34 cellular contexts compared by ENCODE assay signal in genomic region chr1:89627596-89627962, GRCh38. TPM values are rescaled to one million over a fixed set of nuclear protein-coding genes. Genes with fewer than 3 reads are reported as not detected.
DNase-seq lines count a peak whose midpoint lies in the region; ATAC-seq, FAIRE-seq and TF ChIP-seq lines count a peak whose summit lies in the region.
"Had no signal": no experiment of that assay in that cellular context is flagged by ENCODE, and none has a peak within 500 bp of the region (broad histone marks: within the 10 kb centered on the region; RNA-seq: fewer than 3 reads in every experiment).

No MANE protein-coding gene starts in this region.

- H3K79me2 ChIP-seq in HepG2 (ENCODE audit: insufficient read depth, low read length), result no peaks in the 10 kb centered on the region
- H3K79me2 ChIP-seq: parathyroid adenoma had no signal

- H4K20me1 ChIP-seq in HepG2 (ENCODE audit: insufficient read depth, low read length), result no peaks in the 10 kb centered on the region

- H3K36me3 ChIP-seq in HepG2 (replicated peaks in 1 of 2; ENCODE audit: control insufficient read depth in 1 of 2, insufficient read depth in 2 of 2, low read length in 2 of 2) (no peaks in the 10 kb centered on the region), right lobe of liver (no peaks in the 10 kb centered on the region), H7 (replicated peaks; ENCODE audit: control insufficient read depth, insufficient read depth, low read length) (no peaks in the 10 kb centered on the region)
- H3K36me3 ChIP-seq: ascending aorta, cardiac muscle cell, sigmoid colon, uterus, WERI-Rb-1 had no signal

- no peak overlapping the region for H3K4me3 ChIP-seq in HepG2 (replicated peaks in 1 of 3; ENCODE audit: insufficient read depth in 1 of 3, low read depth in 2 of 3, low read length in 3 of 3)
- H3K4me3 ChIP-seq in right lobe of liver, result no peak overlapping the region
- H3K4me3 ChIP-seq in H7 (ENCODE audit: insufficient read depth, low read depth, low read length), result no peak overlapping the region
- H3K4me3 ChIP-seq: ascending aorta, cardiac muscle cell, lung, sigmoid colon, uterus had no signal

- no peak; the same call in 2 of the 3 replicates for ATAC-seq in HepG2
- no peak for ATAC-seq in right lobe of liver
- no peak for ATAC-seq in HG02623 (IDR thresholded peaks at IDR 0.05; ENCODE audit: unreplicated experiment)
- ATAC-seq: esophagus mucosa, SK-N-SH treated with all-trans-retinoic acid at 6 μM for 48 hours had no signal

- H3K9ac ChIP-seq in HepG2 (ENCODE audit: insufficient read depth, low read depth, low read length), result no peak overlapping the region
- H3K9ac ChIP-seq: parathyroid adenoma had no signal

- no peak overlapping the region for H3K4me2 ChIP-seq in HepG2 (ENCODE audit: low read depth, low read length)

- peaks cover 72% of the 10 kb centered on the region for H3K4me1 Mint-ChIP-seq in activated CD4-positive, alpha-beta memory T cell treated with anti-CD3 and anti-CD28 coated beads, Interleukin-2, amount 10 ng/mL, durations not matched to agents 7 days and 5 days

- no peak for TF ChIP-seq POLR2A in HepG2 (IDR thresholded peaks at IDR 0.05; ENCODE audit: insufficient read depth in 1 of 2, low read depth in 2 of 2, low read length in 2 of 2)
- no peak for TF ChIP-seq POLR2A in right lobe of liver (IDR thresholded peaks at IDR 0.05)

- no peaks in the 10 kb centered on the region for H3K9me3 ChIP-seq in HepG2 (ENCODE audit: low read length)
- H3K9me3 ChIP-seq in right lobe of liver, result no peaks in the 10 kb centered on the region
- H3K9me3 ChIP-seq: ascending aorta, sigmoid colon, uterus had no signal

- CTCF ChIA-PET in HepG2 (lab: Yijun Ruan, JAX; ENCODE audit: low intra/inter-chr PET ratio, low total read pairs), result no interaction called here
- CTCF ChIA-PET in activated CD4-positive, alpha-beta memory T cell treated with anti-CD3 and anti-CD28 coated beads, Interleukin-2, amount 10 ng/mL, durations not matched to agents 7 days and 5 days (lab: Charles Lee), result interaction anchor here (1.0 to 9.4 kb wide), 9 partner anchors 10 to 360 kb away, joined by 3 to 102 read pairs (median 5); no protein-coding TSS in a partner anchor

- intact Hi-C loops in HepG2 (cut with micrococcal nuclease; ENCODE audit: unreplicated experiment), result no loop called here
- intact Hi-C loops in right lobe of liver (cut with DNase I), result no loop called here
- intact Hi-C loops in posterior vena cava (cut with DNase I), result loop anchor here in 1 of 2 donors (10.0 kb wide), 1 partner anchor 137 kb away; no protein-coding TSS in a partner anchor

- H3K27me3 Mint-ChIP-seq in activated CD4-positive, alpha-beta memory T cell treated with anti-CD3 and anti-CD28 coated beads, Interleukin-2, amount 10 ng/mL, durations not matched to agents 7 days and 5 days, result no peaks in the 10 kb centered on the region
- H3K27me3 Mint-ChIP-seq: stimulated activated naive B cell treated with anti-CD40 and anti-IgM and Interleukin-4, amounts not matched to agents 10 μg/mL and 1 μg/mL and 100 μg/mL, for 72 hours had no signal

- peak; percentile 34 for DNase-seq in HepG2 (ENCODE audit: low spot score)
- no peak for DNase-seq in right lobe of liver
- no peak for DNase-seq in activated CD4-positive, alpha-beta memory T cell treated with anti-CD3 and anti-CD28 coated beads, Interleukin-2, amount 10 ng/mL, durations not matched to agents 7 days and 5 days
- DNase-seq in foreskin melanocyte, result peak; percentile 65
- DNase-seq in superior temporal gyrus (ENCODE audit: extremely low spot score), result peak; percentile 86
- no peak for DNase-seq in posterior vena cava (ENCODE audit: low spot score)
- DNase-seq in H7, result no peak
- DNase-seq: activated naive CD4-positive, alpha-beta T cell treated with anti-CD3 and anti-CD28 coated beads, Interleukin-2, amount 10 ng/mL, durations not matched to agents 7 days and 5 days; cortex of kidney; DMS 273 treated with DMSO at 0.1 percent for 48 hours; EL; endodermal cell; foreskin fibroblast; Karpas-422; kidney glomerular epithelial cell; NCI-H1436; NCI-H2081 treated with DMSO at 0.1 percent for 48 hours; NCI-H446 treated with DMSO at 0.1 percent for 48 hours; sigmoid colon; stimulated activated naive B cell treated with anti-CD40 and anti-IgM and Interleukin-4, amounts not matched to agents 10 μg/mL and 1 μg/mL and 100 μg/mL, for 72 hours; T-helper 9 cell; uterus; WERI-Rb-1 had no signal

- no peak for TF ChIP-seq CTCF in HepG2 (CRISPR knock-in tag; IDR thresholded peaks at IDR 0.05)
- no peak for TF ChIP-seq CTCF in right lobe of liver (IDR thresholded peaks at IDR 0.05)

- H3K36me3 Mint-ChIP-seq in activated CD4-positive, alpha-beta memory T cell treated with anti-CD3 and anti-CD28 coated beads, Interleukin-2, amount 10 ng/mL, durations not matched to agents 7 days and 5 days (ENCODE audit: low read depth), result peaks cover 47% of the 10 kb centered on the region

- no TSS peak for BruUV-seq in HepG2 (replicated peaks; lab: Mats Ljungman, UMichigan)

- no peak overlapping the region for H3K4me3 Mint-ChIP-seq in activated CD4-positive, alpha-beta memory T cell treated with anti-CD3 and anti-CD28 coated beads, Interleukin-2, amount 10 ng/mL, durations not matched to agents 7 days and 5 days
- H3K4me3 Mint-ChIP-seq: activated naive CD4-positive, alpha-beta T cell treated with anti-CD3 and anti-CD28 coated beads, Interleukin-2, amount 10 ng/mL, durations not matched to agents 7 days and 5 days; CD14-positive monocyte; endodermal cell; neural crest cell; stimulated activated naive B cell treated with anti-CD40 and anti-IgM and Interleukin-4, amounts not matched to agents 10 μg/mL and 1 μg/mL and 100 μg/mL, for 72 hours had no signal

- H3K4me1 ChIP-seq in HepG2 (ENCODE audit: insufficient read depth, low read length) (peaks cover 17% of the 10 kb centered on the region), right lobe of liver (no peaks in the 10 kb centered on the region)
- H3K4me1 ChIP-seq: ascending aorta, parathyroid adenoma, sigmoid colon had no signal

- in situ Hi-C loops in HepG2 (cut with HindIII; ENCODE audit: extremely low pct_ligation_motif_present, low pct_unique_long_range_greater_than_20kb), result no loop called here

- H3K9me3 Mint-ChIP-seq in activated CD4-positive, alpha-beta memory T cell treated with anti-CD3 and anti-CD28 coated beads, Interleukin-2, amount 10 ng/mL, durations not matched to agents 7 days and 5 days, result no peaks in the 10 kb centered on the region
- H3K9me3 Mint-ChIP-seq: activated naive CD4-positive, alpha-beta T cell treated with anti-CD3 and anti-CD28 coated beads, Interleukin-2, amount 10 ng/mL, durations not matched to agents 7 days and 5 days; CD14-positive monocyte; endodermal cell; neural crest cell; stimulated activated naive B cell treated with anti-CD40 and anti-IgM and Interleukin-4, amounts not matched to agents 10 μg/mL and 1 μg/mL and 100 μg/mL, for 72 hours had no signal

- POLR2A ChIA-PET in HepG2 (lab: Yijun Ruan, JAX), result no interaction called here
- POLR2A ChIA-PET in activated CD4-positive, alpha-beta memory T cell treated with anti-CD3 and anti-CD28 coated beads, Interleukin-2, amount 10 ng/mL, durations not matched to agents 7 days and 5 days (lab: Charles Lee), result interaction anchor here (0.7 to 24.5 kb wide), 8 partner anchors 8 to 737 kb away, joined by 3 to 828 read pairs (median 4); no protein-coding TSS in a partner anchor

- TF ChIP-seq EP300 in HepG2 (IDR thresholded peaks at IDR 0.05; ENCODE audit: low read depth in 2 of 2, low read length in 2 of 2) (no peak), HepG2 (CRISPR knock-in tag; IDR thresholded peaks at IDR 0.05; ENCODE audit: borderline replicate concordance) (no peak)

- no peak overlapping the region for H2AFZ ChIP-seq in HepG2 (ENCODE audit: low read length)
- H2AFZ ChIP-seq: parathyroid adenoma had no signal

- H3K27me3 ChIP-seq in HepG2 (ENCODE audit: control insufficient read depth in 1 of 2, insufficient read depth in 2 of 2, low read length in 2 of 2) (peaks cover 0 to 18% of the 10 kb centered on the region in 2 experiments; a peak in 4 of 5 replicates), right lobe of liver (no peaks in the 10 kb centered on the region), H7 (ENCODE audit: control insufficient read depth, insufficient read depth, low read length) (peaks cover 19% of the 10 kb centered on the region)
- H3K27me3 ChIP-seq: ascending aorta, cardiac muscle cell, sigmoid colon, uterus had no signal

- H3K27ac ChIP-seq in HepG2 (ENCODE audit: extremely low read length, insufficient read depth, low read length) (no peak overlapping the region), right lobe of liver (no peak overlapping the region)
- H3K27ac ChIP-seq: ascending aorta, cardiac muscle cell, HL-60, parathyroid adenoma, RWPE1, sigmoid colon, uterus, WERI-Rb-1 had no signal

- H3K27ac Mint-ChIP-seq in activated CD4-positive, alpha-beta memory T cell treated with anti-CD3 and anti-CD28 coated beads, Interleukin-2, amount 10 ng/mL, durations not matched to agents 7 days and 5 days, result peak overlapping the region; percentile 8
- H3K27ac Mint-ChIP-seq: endodermal cell had no signal

- no peak for TF ChIP-seq RAD21 in HepG2 (CRISPR knock-in tag; IDR thresholded peaks at IDR 0.05)

- no peak for FAIRE-seq in HepG2 (lab: Jason Lieb, UNC)

RNA-seq across cellular contexts. Expression of gene LRRC8C, which starts 5.3 kb away (rescaled TPM):
- total RNA-seq in HepG2 (2016; rRNA removed; fragmentation: Illumina TruSeq; extraction: Trizol) (0.22 TPM in 2 replicates), right lobe of liver (1 to 10 TPM in 5 of 6 experiments, under 1 TPM in 1; 0.53 to 2.0 (median 1.2) TPM), posterior vena cava (10 to 100 TPM; 10.5 to 11.9 TPM)
- under 0.01 and 0.10 TPM in 2 replicates for total RNA-seq in HepG2 (2016; cell fraction: cytosol; rRNA removed; fragmentation: Illumina TruSeq; extraction: Trizol; ENCODE audit: low read depth)
- total RNA-seq in HepG2 (2016; cell fraction: insoluble cytoplasmic fraction; rRNA removed; fragmentation: Illumina TruSeq; extraction: Trizol), result 0.22 and 0.24 TPM in 2 replicates
- total RNA-seq in HepG2 (2016; cell fraction: membrane; rRNA removed; fragmentation: Illumina TruSeq; extraction: Trizol), result 0.12 and 0.14 TPM in 2 replicates
- total RNA-seq in HepG2 (2016; cell fraction: nucleus; rRNA removed; fragmentation: Illumina TruSeq; extraction: Trizol), result 0.25 and 0.47 TPM in 2 replicates
- polyA plus RNA-seq in HepG2 (2011; rRNA removed), result 0.25 and 0.32 TPM in 2 replicates
- 0.13 and 0.22 TPM in 2 replicates for polyA plus RNA-seq in HepG2 (2011; cell fraction: cytosol; rRNA removed)
- 0.21 and 0.26 TPM in 2 replicates for polyA plus RNA-seq in HepG2 (2011; cell fraction: nucleus; rRNA removed)
- 0.19 and 0.28 TPM in 2 replicates for polyA plus RNA-seq in HepG2 (2012)
- 0.01 and 0.02 TPM in 2 replicates for polyA plus RNA-seq in HepG2 (2016; cell fraction: cytosol; fragmentation: Illumina TruSeq; extraction: Trizol; ENCODE audit: low read depth)
- 0.21 and 0.28 TPM in 2 replicates for polyA plus RNA-seq in HepG2 (2016; cell fraction: insoluble cytoplasmic fraction; fragmentation: Illumina TruSeq; extraction: Trizol; ENCODE audit: low read depth)
- 0.03 TPM in 2 replicates for polyA plus RNA-seq in HepG2 (2016; cell fraction: membrane; fragmentation: Illumina TruSeq; extraction: Trizol; ENCODE audit: low read depth)
- 0.31 and 0.49 TPM in 2 replicates for polyA plus RNA-seq in HepG2 (2016; cell fraction: nucleus; fragmentation: Illumina TruSeq; extraction: Trizol; ENCODE audit: insufficient read depth, low read depth)
- polyA minus RNA-seq in HepG2 (2011; rRNA and poly(A)+ RNA removed; ENCODE audit: low replicate concordance), result 0.36 and 3.1 TPM in 2 replicates
- 0.10 and 0.18 TPM in 2 replicates for polyA minus RNA-seq in HepG2 (2011; cell fraction: cytosol; rRNA and poly(A)+ RNA removed)
- polyA minus RNA-seq in HepG2 (2011; cell fraction: nucleus; rRNA and poly(A)+ RNA removed), result 0.64 and 0.99 TPM in 2 replicates
- 10 to 100 TPM; 52.5 to 55.6 TPM for total RNA-seq in activated CD4-positive, alpha-beta memory T cell treated with anti-CD3 and anti-CD28 coated beads, Interleukin-2, amount 10 ng/mL, durations not matched to agents 7 days and 5 days
- total RNA-seq in H7 (2014; rRNA removed; shearing (Covaris generic)), result 1.2 and 1.3 TPM in 2 replicates

Comparison
In these comparisons a context has a peak if more than half of its experiments do, and no peak if none do; other contexts are left out.
1. DNase-seq: peak in HepG2 (single experiment), foreskin melanocyte (single experiment) and superior temporal gyrus (single experiment); none in right lobe of liver (0 of 3), activated CD4-positive, alpha-beta memory T cell treated with anti-CD3 and anti-CD28 coated beads, Interleukin-2, amount 10 ng/mL, durations not matched to agents 7 days and 5 days (single experiment), posterior vena cava (single experiment) and H7 (single experiment).
2. RNA of gene LRRC8C, which starts 5.3 kb away (total RNA-seq): 52.5 to 55.6 TPM in activated CD4-positive, alpha-beta memory T cell treated with anti-CD3 and anti-CD28 coated beads, Interleukin-2, amount 10 ng/mL, durations not matched to agents 7 days and 5 days; 10.5 to 11.9 TPM in posterior vena cava, 0.53 to 2.0 TPM in right lobe of liver, 1.2 to 1.3 TPM in H7 and under 0.01 to 0.47 TPM in HepG2; every median in the first group is over 4 times any median in the second.